ENCODE assay signal across 34 cellular contexts in the genomic region with DNA sequence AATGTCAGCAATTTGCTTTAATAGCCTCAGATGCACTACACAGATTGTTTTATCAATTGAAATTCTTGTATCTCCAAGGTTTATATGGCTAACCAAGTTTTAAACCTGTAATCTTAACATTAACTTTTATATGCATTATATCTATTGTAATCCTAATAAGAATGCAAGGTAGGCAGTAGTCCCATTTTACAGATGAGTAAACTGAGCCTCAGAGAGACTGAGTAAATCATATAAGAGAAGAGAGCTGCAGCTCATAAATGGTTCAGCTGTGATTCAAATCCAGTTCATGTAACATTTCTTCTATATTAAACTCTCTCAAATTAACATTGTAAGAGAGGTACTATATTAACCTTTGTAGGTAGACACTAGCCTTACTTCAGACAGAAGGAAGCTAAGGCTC.
"Had no signal": no experiment of that assay in that cellular context is flagged by ENCODE, and none has a peak within 500 bp of the region (broad histone marks: within the 10 kb centered on the region; RNA-seq: fewer than 3 reads in every experiment).

No MANE protein-coding gene starts in this region.

- H3K36me3 ChIP-seq: ascending aorta, breast epithelium had no signal

- H3K9me3 ChIP-seq: ascending aorta, body of pancreas, breast epithelium had no signal

- FAIRE-seq: RCC 7860 had no signal

- H3K27me3 Mint-ChIP-seq: activated naive CD4-positive, alpha-beta T cell treated with anti-CD3 and anti-CD28 coated beads, Interleukin-2, amount 50 U/mL, for 24 hours had no signal

- H3K27ac ChIP-seq: ascending aorta, body of pancreas, breast epithelium, KMS-11, PC-9, RWPE1, WERI-Rb-1 had no signal

- H2AFZ ChIP-seq: PC-9 had no signal

- H3K9me3 Mint-ChIP-seq: activated CD4-positive, alpha-beta T cell treated with anti-CD3 and anti-CD28 coated beads, Interleukin-2, amount 10 ng/mL, durations not matched to agents 7 days and 5 days; activated naive CD4-positive, alpha-beta T cell treated with anti-CD3 and anti-CD28 coated beads, Interleukin-2, amount 50 U/mL, for 24 hours; activated naive CD8-positive, alpha-beta T cell treated with anti-CD3 and anti-CD28 coated beads, Interleukin-2, amount 10 ng/mL, durations not matched to agents 7 days and 5 days; activated T-cell treated with anti-CD3 and anti-CD28 coated beads, Interleukin-2, amount 50 U/mL, for 24 hours; activated T-helper 2 cell treated with anti-CD3 and anti-CD28 coated beads, Interferon-gamma antibody, Interleukin-2, Interleukin-4, amounts not matched to agents 10 μg/mL and 5 μg/mL and 100 μg/mL, durations not matched to agents 14 hours and 24 hours and 36 hours had no signal

- H3K4me1 ChIP-seq: ascending aorta, body of pancreas, breast epithelium had no signal

- H3K9ac ChIP-seq: KMS-11 had no signal

- H3K27ac Mint-ChIP-seq: activated CD4-positive, alpha-beta T cell treated with anti-CD3 and anti-CD28 coated beads, Interleukin-2, amount 10 ng/mL, durations not matched to agents 7 days and 5 days; activated CD8-positive, alpha-beta T cell treated with anti-CD3 and anti-CD28 coated beads, Interleukin-2, amount 10 ng/mL, durations not matched to agents 7 days and 5 days; activated naive CD4-positive, alpha-beta T cell treated with anti-CD3 and anti-CD28 coated beads, Interleukin-2, amount 50 U/mL, for 24 hours; activated naive CD8-positive, alpha-beta T cell treated with anti-CD3 and anti-CD28 coated beads, Interleukin-2, amount 10 ng/mL, durations not matched to agents 7 days and 5 days; activated T-cell treated with anti-CD3 and anti-CD28 coated beads, Interleukin-2, amount 50 U/mL, for 24 hours; activated T-helper 2 cell treated with anti-CD3 and anti-CD28 coated beads, Interferon-gamma antibody, Interleukin-2, Interleukin-4, amounts not matched to agents 10 μg/mL and 5 μg/mL and 100 μg/mL, durations not matched to agents 14 hours and 24 hours and 36 hours had no signal

- ATAC-seq: activated CD8-positive, alpha-beta T cell treated with anti-CD3 and anti-CD28 coated beads, Interleukin-2, amount 10 ng/mL, durations not matched to agents 7 days and 5 days; body of pancreas; Right ventricle myocardium inferior had no signal

- H3K4me2 ChIP-seq: KMS-11 had no signal

- H3K27me3 ChIP-seq: ascending aorta had no signal

- H3K4me3 Mint-ChIP-seq: activated CD4-positive, alpha-beta T cell treated with anti-CD3 and anti-CD28 coated beads, Interleukin-2, amount 10 ng/mL, durations not matched to agents 7 days and 5 days; activated CD8-positive, alpha-beta T cell treated with anti-CD3 and anti-CD28 coated beads, Interleukin-2, amount 10 ng/mL, durations not matched to agents 7 days and 5 days; activated naive CD4-positive, alpha-beta T cell treated with anti-CD3 and anti-CD28 coated beads, Interleukin-2, amount 50 U/mL, for 24 hours; activated naive CD8-positive, alpha-beta T cell treated with anti-CD3 and anti-CD28 coated beads, Interleukin-2, amount 10 ng/mL, durations not matched to agents 7 days and 5 days; activated T-cell treated with anti-CD3 and anti-CD28 coated beads, Interleukin-2, amount 50 U/mL, for 24 hours had no signal

- H3K4me3 ChIP-seq: ascending aorta, body of pancreas, breast epithelium, PC-9 had no signal

- DNase-seq: activated CD4-positive, alpha-beta T cell treated with anti-CD3 and anti-CD28 coated beads, Interleukin-2, amount 10 ng/mL, durations not matched to agents 7 days and 5 days; activated CD4-positive, alpha-beta T cell treated with anti-CD3 and anti-CD28 coated beads, Interleukin-2, amount 50 U/mL, for 48 hours; activated CD8-positive, alpha-beta T cell treated with anti-CD3 and anti-CD28 coated beads, Interleukin-2, amount 10 ng/mL, durations not matched to agents 7 days and 5 days; activated gamma-delta T cell; activated naive CD4-positive, alpha-beta T cell treated with Interleukin-2 at 50 U/mL for 16 hours; activated naive CD8-positive, alpha-beta T cell treated with anti-CD3 and anti-CD28 coated beads, Interleukin-2, amount 10 ng/mL, durations not matched to agents 7 days and 5 days; activated T-cell treated with anti-CD3 and anti-CD28 coated beads, Interleukin-2, amount 50 U/mL, for 24 hours; amygdala; body of pancreas; cerebellar nuclear complex; MM.1S; MV-4-11; NCI-H1092; NCI-H1436 treated with DMSO at 0.1 percent for 48 hours; NCI-H1694 treated with DMSO at 0.1 percent for 48 hours; NCI-H2029 treated with DMSO at 0.1 percent for 48 hours; NCI-H2107; NCI-H2171; NCI-H510A; NCI-H526; NCI-H748 treated with DMSO at 0.1 percent for 48 hours; NK-92 treated with Interleukin-12 subunit alpha and Interleukin-12 subunit beta, amount 100 ng/mL, for 24 hours; PC-9; SIG-M5; T1000; WERI-Rb-1 had no signal
